In genomic region chr19:3433805-3434540, GRCh38 we compare ENCODE assay signal across 9 cellular contexts. TPM values are rescaled to one million over a fixed set of nuclear protein-coding genes. Genes with fewer than 3 reads are reported as not detected.
DNase-seq lines count a peak whose midpoint lies in the region; ATAC-seq, FAIRE-seq and TF ChIP-seq lines count a peak whose summit lies in the region.
"Had no signal": no experiment of that assay in that cellular context is flagged by ENCODE, and none has a peak within 500 bp of the region (broad histone marks: within the 10 kb centered on the region; RNA-seq: fewer than 3 reads in every experiment).

No MANE protein-coding gene starts in this region.

- intact Hi-C loops in Caco-2 (cut with micrococcal nuclease; ENCODE audit: unreplicated experiment) = no loop called here
- intact Hi-C loops in OCI-LY7 (cut with micrococcal nuclease; ENCODE audit: unreplicated experiment) = loop anchor here (5.0 kb wide), 1 partner anchor 127 kb away; no protein-coding TSS in a partner anchor
- intact Hi-C loops in endothelial cell of umbilical vein (cut with micrococcal nuclease) = no loop called here

- no peak overlapping the region for H3K4ac ChIP-seq in trophoblast cell (ENCODE audit: low read depth, low read length)

- no peaks in the 10 kb centered on the region for H3K9me1 ChIP-seq in endothelial cell of umbilical vein (replicated peaks; ENCODE audit: control insufficient read depth, extremely low read depth, insufficient read depth, low read length)

- H3K27ac Mint-ChIP-seq in Caco-2 (ENCODE audit: unreplicated experiment) = peak overlapping the region; percentile 96

- peak overlapping the region; percentile 88 for H3K4me2 ChIP-seq in OCI-LY7 (ENCODE audit: low read length)
- H3K4me2 ChIP-seq in endothelial cell of umbilical vein (ENCODE audit: insufficient read depth, low read length) = no peak overlapping the region
- no peak overlapping the region for H3K4me2 ChIP-seq in trophoblast cell (ENCODE audit: low read length)

- no peaks in the 10 kb centered on the region for H3K79me2 ChIP-seq in OCI-LY7 (ENCODE audit: insufficient read depth, low read depth, low read length)
- H3K79me2 ChIP-seq in endothelial cell of umbilical vein (ENCODE audit: control insufficient read depth, insufficient read depth, low read length) = peaks cover 12% of the 10 kb centered on the region
- H3K79me2 ChIP-seq in trophoblast cell (ENCODE audit: control insufficient read depth, insufficient read depth, low read length, poor library complexity) = peaks cover 2% of the 10 kb centered on the region

- WGBS in trophoblast cell (ENCODE audit: extremely low coverage, insufficient coverage, insufficient read length) = no CpG with 5 or more reads among the region's 11 CpGs

- no peaks in the 10 kb centered on the region for H3K27me3 ChIP-seq in Caco-2 (replicated peaks; ENCODE audit: control insufficient read depth, insufficient read depth, low read length)
- H3K27me3 ChIP-seq in endothelial cell of umbilical vein (ENCODE audit: control insufficient read depth in 2 of 2, insufficient read depth in 2 of 2, low read length in 2 of 2) = no peaks in the 10 kb centered on the region
- H3K27me3 ChIP-seq in trophoblast cell (ENCODE audit: insufficient read depth, low read length) = no peaks in the 10 kb centered on the region
- H3K27me3 ChIP-seq in brain microvascular endothelial cell (replicated peaks) = no peaks in the 10 kb centered on the region

- H3K27me3 Mint-ChIP-seq in Caco-2 (ENCODE audit: insufficient read depth, unreplicated experiment) = no peaks in the 10 kb centered on the region

- dilution Hi-C loops in endothelial cell of umbilical vein (cut with MboI; ENCODE audit: extremely low pct_ligation_motif_present, low sequenced_read_pairs) = no loop called here

- no peaks in the 10 kb centered on the region for H3K9me3 ChIP-seq in Caco-2
- no peaks in the 10 kb centered on the region for H3K9me3 ChIP-seq in OCI-LY7 (ENCODE audit: low read length)
- no peaks in the 10 kb centered on the region for H3K9me3 ChIP-seq in endothelial cell of umbilical vein (replicated peaks; ENCODE audit: control insufficient read depth, insufficient read depth, low read length)
- H3K9me3 ChIP-seq in trophoblast cell (ENCODE audit: insufficient read depth, low read depth, low read length) = peaks cover 5% of the 10 kb centered on the region

- H3K79me1 ChIP-seq in trophoblast cell (ENCODE audit: low read length) = peaks cover 10% of the 10 kb centered on the region

- H3K4me1 Mint-ChIP-seq in Caco-2 (ENCODE audit: low read depth, unreplicated experiment) = no peaks in the 10 kb centered on the region

- H4K12ac ChIP-seq in trophoblast cell (ENCODE audit: low read depth, low read length) = peak overlapping the region; percentile 62

- H2AK5ac ChIP-seq in trophoblast cell (ENCODE audit: low read length) = no peak overlapping the region

- CTCF ChIA-PET in Caco-2 (lab: Charles Lee) = interaction anchor here (1.3 kb wide), 1 partner anchor 51 kb away, joined by 5 read pairs; no protein-coding TSS in a partner anchor
- CTCF ChIA-PET in OCI-LY7 (lab: Charles Lee; ENCODE audit: unreplicated experiment) = no interaction called here
- CTCF ChIA-PET in endothelial cell of umbilical vein (lab: Charles Lee) = interaction anchor here (0.9 to 2.2 kb wide), 2 partner anchors 11 to 36 kb away, joined by 4 to 5 read pairs; no protein-coding TSS in a partner anchor

- BruUV-seq in Caco-2 (replicated peaks; lab: Mats Ljungman, UMichigan) = TSS peak; percentile 50
- BruUV-seq in OCI-LY7 (replicated peaks; lab: Mats Ljungman, UMichigan) = no TSS peak
- no TSS peak for BruUV-seq in endothelial cell of umbilical vein (replicated peaks; lab: Mats Ljungman, UMichigan)

- H3K36me3 ChIP-seq in Caco-2 (ENCODE audit: control insufficient read depth, insufficient read depth, low read length) (no peaks in the 10 kb centered on the region), OCI-LY7 (ENCODE audit: insufficient read depth, low read length) (no peaks in the 10 kb centered on the region), endothelial cell of umbilical vein (ENCODE audit: control insufficient read depth in 2 of 2, extremely low read depth in 1 of 2, insufficient read depth in 2 of 2, low read length in 2 of 2) (peaks cover 4 to 10% of the 10 kb centered on the region in 2 experiments), trophoblast cell (ENCODE audit: control insufficient read depth in 1 of 2, insufficient read depth in 2 of 2, low read length in 2 of 2) (no peaks in the 10 kb centered on the region), brain microvascular endothelial cell (replicated peaks) (peaks cover 44% of the 10 kb centered on the region)

- DNase-seq in Caco-2 (no peak), OCI-LY7 (ENCODE audit: low spot score) (no peak), endothelial cell of umbilical vein (ENCODE audit: low read depth, low spot score) (no peak), trophoblast cell (no peak), SK-N-DZ (ENCODE audit: low spot score) (no peak), brain microvascular endothelial cell (no peak)

- TF ChIP-seq POLR2A in endothelial cell of umbilical vein (IDR thresholded peaks at IDR 0.05; ENCODE audit: low read depth, low read length) = no peak

- POLR2A ChIA-PET in Caco-2 (lab: Charles Lee) (no interaction called here), OCI-LY7 (lab: Charles Lee) (no interaction called here), endothelial cell of umbilical vein (lab: Charles Lee) (no interaction called here)

- no peaks in the 10 kb centered on the region for H3K9me2 ChIP-seq in OCI-LY7 (ENCODE audit: insufficient read depth, low read length)

- FAIRE-seq in endothelial cell of umbilical vein (lab: Jason Lieb, UNC) = no peak

- H3K14ac ChIP-seq in trophoblast cell (ENCODE audit: low read length) = no peak overlapping the region

- H3K9me3 Mint-ChIP-seq in Caco-2 (ENCODE audit: unreplicated experiment) = no peaks in the 10 kb centered on the region

- TF ChIP-seq CTCF in Caco-2 (IDR thresholded peaks at IDR 0.05; ENCODE audit: insufficient read depth in 1 of 2, low read depth in 1 of 2, low read length in 1 of 2, severe bottlenecking in 1 of 2, unreplicated experiment in 1 of 2) (no peak), OCI-LY7 (conservative IDR thresholded peaks at IDR 0.05; ENCODE audit: low read length) (no peak), endothelial cell of umbilical vein (IDR thresholded peaks at IDR 0.05; ENCODE audit: extremely low read depth in 1 of 2, insufficient read depth in 1 of 2, low read depth in 1 of 2, low read length in 2 of 2) (no peak), brain microvascular endothelial cell (IDR thresholded peaks at IDR 0.05; ENCODE audit: low read depth, low read length, missing control alignments) (no peak)

- H3K4me3 ChIP-seq in Caco-2 (ENCODE audit: low read depth, low read length) = no peak overlapping the region; the same call in 1 of the 2 replicates
- peak overlapping the region; percentile 86 for H3K4me3 ChIP-seq in OCI-LY7 (ENCODE audit: low read depth, low read length, poor library complexity, severe bottlenecking)
- H3K4me3 ChIP-seq in endothelial cell of umbilical vein (replicated peaks in 1 of 3; ENCODE audit: insufficient read depth in 1 of 3, low read depth in 1 of 3, low read length in 3 of 3) = no peak overlapping the region
- H3K4me3 ChIP-seq in trophoblast cell (ENCODE audit: low read depth, low read length) = no peak overlapping the region
- H3K4me3 ChIP-seq in brain microvascular endothelial cell (ENCODE audit: low read depth, low read length) = no peak overlapping the region

- no peak overlapping the region for H3K9ac ChIP-seq in endothelial cell of umbilical vein (replicated peaks; ENCODE audit: extremely low read depth, insufficient read depth, low read length)
- H3K9ac ChIP-seq in trophoblast cell (ENCODE audit: low read length) = no peak overlapping the region

- no peak overlapping the region for H3K23ac ChIP-seq in trophoblast cell (ENCODE audit: low read length)

- H2AFZ ChIP-seq in OCI-LY7 (ENCODE audit: low read length) = peak overlapping the region; percentile 90; the same call in 1 of the 2 replicates
- H2AFZ ChIP-seq in endothelial cell of umbilical vein (ENCODE audit: low read depth, low read length) = no peak overlapping the region
- peak overlapping the region; percentile 96 for H2AFZ ChIP-seq in trophoblast cell (ENCODE audit: insufficient read depth, low read length, poor library complexity)

- no peaks in the 10 kb centered on the region for H3K36me3 Mint-ChIP-seq in Caco-2 (ENCODE audit: insufficient read depth, unreplicated experiment)

- H4K91ac ChIP-seq in trophoblast cell (ENCODE audit: low read depth, low read length) = peak overlapping the region; percentile 96

- no peak overlapping the region for H3K18ac ChIP-seq in trophoblast cell (ENCODE audit: low read length)

- H3K27ac ChIP-seq in OCI-LY7 (ENCODE audit: low read depth, low read length, poor library complexity, severe bottlenecking) (no peak overlapping the region), endothelial cell of umbilical vein (ENCODE audit: insufficient read depth, low read depth, low read length) (peak overlapping the region; percentile 74), trophoblast cell (ENCODE audit: low read depth, low read length) (no peak overlapping the region), brain microvascular endothelial cell (no peak overlapping the region)

- H4K20me1 ChIP-seq in OCI-LY7 (ENCODE audit: insufficient read depth, low read length) = no peaks in the 10 kb centered on the region
- no peaks in the 10 kb centered on the region for H4K20me1 ChIP-seq in endothelial cell of umbilical vein (replicated peaks; ENCODE audit: control insufficient read depth, extremely low read depth, insufficient read depth, low read length)

- no peak overlapping the region for H2BK120ac ChIP-seq in trophoblast cell (ENCODE audit: insufficient read depth, low read length, poor library complexity)

- H3K4me3 Mint-ChIP-seq in Caco-2 (ENCODE audit: unreplicated experiment) = peak overlapping the region; percentile 80

- peak overlapping the region; percentile 99 for H4K8ac ChIP-seq in trophoblast cell (ENCODE audit: low read depth, low read length)

- no peaks in the 10 kb centered on the region for H3K4me1 ChIP-seq in Caco-2
- peaks cover 6% of the 10 kb centered on the region for H3K4me1 ChIP-seq in OCI-LY7 (ENCODE audit: insufficient read depth, low read length, poor library complexity, severe bottlenecking)
- peaks cover 16% of the 10 kb centered on the region for H3K4me1 ChIP-seq in endothelial cell of umbilical vein (ENCODE audit: control insufficient read depth, extremely low read depth, insufficient read depth, low read length)
- H3K4me1 ChIP-seq in trophoblast cell (ENCODE audit: control insufficient read depth in 1 of 2, insufficient read depth in 2 of 2, low read length in 2 of 2) = no peaks in the 10 kb centered on the region

- H2BK12ac ChIP-seq in trophoblast cell (ENCODE audit: low read length) = no peak overlapping the region

- ATAC-seq in GM19395 (IDR thresholded peaks at IDR 0.05; ENCODE audit: unreplicated experiment) (no peak), GM18907 (IDR thresholded peaks at IDR 0.05; ENCODE audit: unreplicated experiment) (no peak)

- no peak overlapping the region for H2BK5ac ChIP-seq in trophoblast cell (ENCODE audit: low read depth, low read length, poor library complexity)

- in situ Hi-C loops in brain microvascular endothelial cell (cut with HindIII; ENCODE audit: low pct_ligation_motif_present, low sequenced_read_pairs) = no loop called here

RNA-seq across cellular contexts. Expression of gene SMIM24, which starts 46.4 kb away (rescaled TPM):
- 1.2 and 1.7 TPM in 2 replicates for total RNA-seq in Caco-2 (2022)
- 9.9 and 14.4 TPM in 2 replicates for total RNA-seq in OCI-LY7 (2014; rRNA removed; shearing (Covaris generic))
- 6.8 and 11.3 TPM in 2 replicates for total RNA-seq in OCI-LY7 (2022)
- not detected in 2 replicates for total RNA-seq in endothelial cell of umbilical vein
- polyA plus RNA-seq in endothelial cell of umbilical vein = not detected in 2 replicates
- polyA plus RNA-seq in endothelial cell of umbilical vein (2011; cell fraction: cytosol; rRNA removed) = not detected in 2 replicates
- 0.21 TPM in 1 of 2 replicates, not detected in the other for polyA plus RNA-seq in endothelial cell of umbilical vein (2011; cell fraction: nucleus; rRNA removed)
- not detected in 2 replicates for polyA plus RNA-seq in endothelial cell of umbilical vein (2012)
- 1.2 TPM in 1 of 2 replicates, not detected in the other for polyA minus RNA-seq in endothelial cell of umbilical vein
- polyA minus RNA-seq in endothelial cell of umbilical vein (2011; cell fraction: cytosol; rRNA and poly(A)+ RNA removed) = not detected
- polyA minus RNA-seq in endothelial cell of umbilical vein (2011; cell fraction: nucleus; rRNA and poly(A)+ RNA removed) = not detected in 2 replicates
- polyA plus RNA-seq in trophoblast cell (2013) = 0.39 and 0.47 TPM in 2 replicates
- polyA plus RNA-seq in SK-N-DZ (2014; cell fraction: cytosol; rRNA removed) = 1.3 TPM in 1 of 2 replicates, not detected in the other
- polyA plus RNA-seq in SK-N-DZ (2014; cell fraction: nucleus; rRNA removed) = 1.9 TPM in 1 of 2 replicates, not detected in the other

RNA-seq across cellular contexts. Expression of gene SMIM44, which starts 49.3 kb away (rescaled TPM):
- not detected in 2 replicates for total RNA-seq in Caco-2 (2022)
- total RNA-seq in OCI-LY7 (2014; rRNA removed; shearing (Covaris generic)) = not detected in 2 replicates
- not detected in 2 replicates for total RNA-seq in OCI-LY7 (2022)
- total RNA-seq in endothelial cell of umbilical vein = not detected in 2 replicates
- not detected in 2 replicates for polyA plus RNA-seq in endothelial cell of umbilical vein
- polyA plus RNA-seq in endothelial cell of umbilical vein (2011; cell fraction: cytosol; rRNA removed) = not detected in 2 replicates
- not detected in 2 replicates for polyA plus RNA-seq in endothelial cell of umbilical vein (2011; cell fraction: nucleus; rRNA removed)
- not detected in 2 replicates for polyA plus RNA-seq in endothelial cell of umbilical vein (2012)
- not detected in 2 replicates for polyA minus RNA-seq in endothelial cell of umbilical vein
- not detected for polyA minus RNA-seq in endothelial cell of umbilical vein (2011; cell fraction: cytosol; rRNA and poly(A)+ RNA removed)
- polyA minus RNA-seq in endothelial cell of umbilical vein (2011; cell fraction: nucleus; rRNA and poly(A)+ RNA removed) = not detected in 2 replicates
- polyA plus RNA-seq in trophoblast cell (2013) = not detected in 2 replicates
- polyA plus RNA-seq in SK-N-DZ (2014; cell fraction: cytosol; rRNA removed) = not detected in 2 replicates
- polyA plus RNA-seq in SK-N-DZ (2014; cell fraction: nucleus; rRNA removed) = not detected in 2 replicates
- total RNA-seq: lower leg skin had no signal
